ENCODE assay signal across 9 cellular contexts in the genomic region with DNA sequence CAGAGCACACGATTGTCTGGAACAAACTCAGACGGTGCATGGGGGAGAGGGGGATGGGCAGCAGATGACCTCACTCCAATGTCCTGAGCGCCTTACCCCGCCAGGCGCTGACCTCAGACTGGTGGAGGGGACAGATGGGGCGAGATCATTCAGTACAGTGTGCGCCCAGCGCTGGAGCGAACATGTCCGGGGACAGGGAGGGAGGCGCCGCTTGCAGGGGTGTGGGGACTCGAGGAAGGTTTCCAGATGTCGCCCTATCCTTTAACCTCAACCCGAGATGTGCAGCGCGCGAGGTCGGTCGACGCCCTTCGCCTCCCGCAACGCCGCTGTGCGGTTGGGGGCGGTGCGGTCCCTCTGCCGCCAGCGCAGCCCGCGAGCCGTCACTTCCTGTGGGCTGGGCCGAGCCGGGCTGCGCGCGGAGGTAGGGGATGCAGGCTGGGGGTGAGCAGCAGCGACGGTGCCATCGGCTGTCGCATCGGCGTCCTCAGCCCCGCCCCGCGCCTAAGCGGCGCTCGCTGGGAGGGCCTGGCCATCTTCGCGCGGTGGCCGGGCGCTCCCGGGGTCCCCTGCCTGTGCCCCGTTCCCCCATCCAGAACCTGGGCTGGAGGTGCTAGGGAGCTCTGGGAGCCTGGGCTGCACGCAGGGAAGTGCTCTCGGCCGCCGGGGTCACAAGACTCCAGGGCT. TPM values are rescaled to one million over a fixed set of nuclear protein-coding genes. Genes with fewer than 3 reads are reported as not detected.
DNase-seq lines count a peak whose midpoint lies in the region; ATAC-seq and TF ChIP-seq lines count a peak whose summit lies in the region.
"Had no signal": no experiment of that assay in that cellular context is flagged by ENCODE, and none has a peak within 500 bp of the region (broad histone marks: within the 10 kb centered on the region; RNA-seq: fewer than 3 reads in every experiment).

No MANE protein-coding gene starts in this region.

- H3K9me3 ChIP-seq in ectodermal cell (ENCODE audit: control insufficient read depth, low read length) (no peaks in the 10 kb centered on the region), lower lobe of right lung (no peaks in the 10 kb centered on the region)

- CTCF ChIA-PET in activated CD4-positive, alpha-beta memory T cell treated with anti-CD3 and anti-CD28 coated beads, Interleukin-2, amount 10 ng/mL, durations not matched to agents 7 days and 5 days (lab: Charles Lee): interaction anchor here (1.4 to 2.0 kb wide), 3 partner anchors 8 to 30 kb away, joined by 4 to 6 read pairs (median 5); partner anchors contain the start of gene MRPL58

- peak; percentile 97 for DNase-seq in H7
- peak; percentile 90 to 93 for DNase-seq in NCI-H524 (lab: John Stamatoyannopoulos, UW)
- peak; percentile 84 for DNase-seq in activated CD4-positive, alpha-beta memory T cell treated with anti-CD3 and anti-CD28 coated beads, Interleukin-2, amount 10 ng/mL, durations not matched to agents 7 days and 5 days
- peak; percentile 82 for DNase-seq in lower lobe of right lung
- DNase-seq in stimulated activated CD4-positive, alpha-beta T cell treated with anti-CD3 and anti-CD28 coated beads, TNF-alpha, amount 100 ng/mL, for 1 hour (ENCODE audit: low read depth in 3 of 3, low spot score in 1 of 3): peak; percentile 38 to 55 (median 55)

- POLR2A ChIA-PET in activated CD4-positive, alpha-beta memory T cell treated with anti-CD3 and anti-CD28 coated beads, Interleukin-2, amount 10 ng/mL, durations not matched to agents 7 days and 5 days (lab: Charles Lee): interaction anchor here (1.1 kb wide), 1 partner anchor 12 kb away, joined by 3 read pairs; no protein-coding TSS in a partner anchor

- peaks cover 37% of the 10 kb centered on the region for H3K27me3 Mint-ChIP-seq in activated CD4-positive, alpha-beta memory T cell treated with anti-CD3 and anti-CD28 coated beads, Interleukin-2, amount 10 ng/mL, durations not matched to agents 7 days and 5 days

- H3K27me3 ChIP-seq in H7 (ENCODE audit: control insufficient read depth, insufficient read depth, low read length) (peaks cover 5% of the 10 kb centered on the region; the same call in 1 of the 2 replicates), ectodermal cell (ENCODE audit: control insufficient read depth, insufficient read depth, low read length, poor library complexity, severe bottlenecking) (peaks cover 4% of the 10 kb centered on the region), lower lobe of right lung (ENCODE audit: low read depth) (no peaks in the 10 kb centered on the region)

- no peaks in the 10 kb centered on the region for H3K9me3 Mint-ChIP-seq in activated CD4-positive, alpha-beta memory T cell treated with anti-CD3 and anti-CD28 coated beads, Interleukin-2, amount 10 ng/mL, durations not matched to agents 7 days and 5 days

- H3K36me3 Mint-ChIP-seq in activated CD4-positive, alpha-beta memory T cell treated with anti-CD3 and anti-CD28 coated beads, Interleukin-2, amount 10 ng/mL, durations not matched to agents 7 days and 5 days (ENCODE audit: low read depth): no peaks in the 10 kb centered on the region

- ATAC-seq in lower lobe of right lung: peak; percentile 96
- ATAC-seq in GM19351 (IDR thresholded peaks at IDR 0.05; ENCODE audit: unreplicated experiment): no peak

- H3K36me3 ChIP-seq in H7 (replicated peaks; ENCODE audit: control insufficient read depth, insufficient read depth, low read length) (no peaks in the 10 kb centered on the region), ectodermal cell (ENCODE audit: control insufficient read depth, insufficient read depth, low read length) (no peaks in the 10 kb centered on the region), lower lobe of right lung (no peaks in the 10 kb centered on the region)

- H3K27ac ChIP-seq in C4-2B (peak overlapping the region; percentile 86), ectodermal cell (ENCODE audit: insufficient read depth, low read depth, low read length, poor library complexity, severe bottlenecking) (peak overlapping the region; percentile 75), lower lobe of right lung (peak overlapping the region; percentile 88)

- H3K27ac Mint-ChIP-seq in activated CD4-positive, alpha-beta memory T cell treated with anti-CD3 and anti-CD28 coated beads, Interleukin-2, amount 10 ng/mL, durations not matched to agents 7 days and 5 days: peak overlapping the region; percentile 53

- H3K4me1 Mint-ChIP-seq in activated CD4-positive, alpha-beta memory T cell treated with anti-CD3 and anti-CD28 coated beads, Interleukin-2, amount 10 ng/mL, durations not matched to agents 7 days and 5 days: peaks cover 22% of the 10 kb centered on the region

- no peak for TF ChIP-seq CTCF in C4-2B (conservative IDR thresholded peaks at IDR 0.05)
- TF ChIP-seq CTCF in lower lobe of right lung (IDR thresholded peaks at IDR 0.05): no peak

- intact Hi-C loops in lower lobe of right lung (cut with DNase I): no loop called here

- peak overlapping the region; percentile 91 for H3K4me3 ChIP-seq in H7 (ENCODE audit: insufficient read depth, low read depth, low read length)
- peak overlapping the region; percentile 87 for H3K4me3 ChIP-seq in ectodermal cell (ENCODE audit: insufficient read depth, low read depth, low read length)
- H3K4me3 ChIP-seq in lower lobe of right lung: peak overlapping the region; percentile 66

- WGBS in ectodermal cell, 2 experiments: 1% methylated on average over 61 of the region's 61 CpGs

- H3K4me3 Mint-ChIP-seq in activated CD4-positive, alpha-beta memory T cell treated with anti-CD3 and anti-CD28 coated beads, Interleukin-2, amount 10 ng/mL, durations not matched to agents 7 days and 5 days: peak overlapping the region; percentile 72

- H3K4me1 ChIP-seq in ectodermal cell (ENCODE audit: control insufficient read depth, insufficient read depth, low read length) (peaks cover 7% of the 10 kb centered on the region), lower lobe of right lung (peaks cover 17% of the 10 kb centered on the region)

RNA-seq across cellular contexts. Expression of gene CDR2L, which starts 5.3 kb away (rescaled TPM):
- total RNA-seq in H7 (2014; rRNA removed; shearing (Covaris generic)): 23.5 and 25.9 TPM in 2 replicates
- total RNA-seq in activated CD4-positive, alpha-beta memory T cell treated with anti-CD3 and anti-CD28 coated beads, Interleukin-2, amount 10 ng/mL, durations not matched to agents 7 days and 5 days: under 1 TPM; 0.50 to 0.63 TPM
- 20.2 TPM for polyA plus RNA-seq in ectodermal cell (2013, experiment 1 of 4)
- 16.9 TPM for polyA plus RNA-seq in ectodermal cell (2013, experiment 2 of 4)
- 14.8 TPM for polyA plus RNA-seq in ectodermal cell (2013, experiment 3 of 4)
- 14.8 TPM for polyA plus RNA-seq in ectodermal cell (2013, experiment 4 of 4)
- 12.6 TPM for total RNA-seq in lower lobe of right lung

RNA-seq across cellular contexts. Expression of gene HID1, which starts 9.6 kb away (rescaled TPM):
- total RNA-seq in H7 (2014; rRNA removed; shearing (Covaris generic)): 2.1 and 7.8 TPM in 2 replicates
- total RNA-seq in activated CD4-positive, alpha-beta memory T cell treated with anti-CD3 and anti-CD28 coated beads, Interleukin-2, amount 10 ng/mL, durations not matched to agents 7 days and 5 days: 1 to 10 TPM in 1 of 2 experiments, under 1 TPM in 1; 0.38 to 1.4 TPM
- polyA plus RNA-seq in ectodermal cell (2013, experiment 1 of 4): 1.8 TPM
- polyA plus RNA-seq in ectodermal cell (2013, experiment 2 of 4): 2.9 TPM
- polyA plus RNA-seq in ectodermal cell (2013, experiment 3 of 4): 2.0 TPM
- 3.1 TPM for polyA plus RNA-seq in ectodermal cell (2013, experiment 4 of 4)
- total RNA-seq in lower lobe of right lung: 28.6 TPM

RNA-seq across cellular contexts. Expression of gene MRPL58, which starts 30.3 kb away (rescaled TPM):
- total RNA-seq in H7 (2014; rRNA removed; shearing (Covaris generic)): 62.0 and 68.4 TPM in 2 replicates
- total RNA-seq in activated CD4-positive, alpha-beta memory T cell treated with anti-CD3 and anti-CD28 coated beads, Interleukin-2, amount 10 ng/mL, durations not matched to agents 7 days and 5 days: 10 to 100 TPM; 45.4 to 49.6 TPM
- 45.5 TPM for polyA plus RNA-seq in ectodermal cell (2013, experiment 1 of 4)
- 42.3 TPM for polyA plus RNA-seq in ectodermal cell (2013, experiment 2 of 4)
- polyA plus RNA-seq in ectodermal cell (2013, experiment 3 of 4): 40.5 TPM
- 42.1 TPM for polyA plus RNA-seq in ectodermal cell (2013, experiment 4 of 4)
- total RNA-seq in lower lobe of right lung: 22.4 TPM

RNA-seq across cellular contexts. Expression of gene OTOP3, which starts 46.4 kb away (rescaled TPM):
- total RNA-seq in H7 (2014; rRNA removed; shearing (Covaris generic)): not detected in 2 replicates
- total RNA-seq in activated CD4-positive, alpha-beta memory T cell treated with anti-CD3 and anti-CD28 coated beads, Interleukin-2, amount 10 ng/mL, durations not matched to agents 7 days and 5 days: not detected
- polyA plus RNA-seq in ectodermal cell (2013, experiment 1 of 4): not detected
- polyA plus RNA-seq in ectodermal cell (2013, experiment 2 of 4): not detected
- polyA plus RNA-seq in ectodermal cell (2013, experiment 3 of 4): not detected
- polyA plus RNA-seq in ectodermal cell (2013, experiment 4 of 4): not detected
- not detected for total RNA-seq in lower lobe of right lung
- total RNA-seq: HT1080 had no signal

RNA-seq across cellular contexts. Expression of gene OTOP2, which starts 58.0 kb away (rescaled TPM):
- not detected in 2 replicates for total RNA-seq in H7 (2014; rRNA removed; shearing (Covaris generic))
- total RNA-seq in activated CD4-positive, alpha-beta memory T cell treated with anti-CD3 and anti-CD28 coated beads, Interleukin-2, amount 10 ng/mL, durations not matched to agents 7 days and 5 days: not detected
- not detected for polyA plus RNA-seq in ectodermal cell (2013, experiment 1 of 4)
- polyA plus RNA-seq in ectodermal cell (2013, experiment 2 of 4): not detected
- polyA plus RNA-seq in ectodermal cell (2013, experiment 3 of 4): not detected
- not detected for polyA plus RNA-seq in ectodermal cell (2013, experiment 4 of 4)
- not detected for total RNA-seq in lower lobe of right lung
- total RNA-seq: HT1080 had no signal
